In genomic region chr6:3228046-3228671, GRCh38 we compare ENCODE assay signal across 8 cellular contexts. TPM values are rescaled to one million over a fixed set of nuclear protein-coding genes. Genes with fewer than 3 reads are reported as not detected.
DNase-seq lines count a peak whose midpoint lies in the region; ATAC-seq, FAIRE-seq and TF ChIP-seq lines count a peak whose summit lies in the region.

No MANE protein-coding gene starts in this region.

- H4K5ac ChIP-seq in H1 (ENCODE audit: insufficient read length, low read depth, low read length), result peak overlapping the region; percentile 92

- H3K23ac ChIP-seq in H1 (ENCODE audit: insufficient read length), result no peak overlapping the region

- peak overlapping the region; percentile 98 for H4K91ac ChIP-seq in H1 (replicated peaks; ENCODE audit: insufficient read length, low read length)

- H3F3A ChIP-seq in PC-3 (ENCODE audit: low read length, unreplicated experiment), result no peaks in the 10 kb centered on the region

- peak overlapping the region; percentile 72 for H3K4me2 ChIP-seq in PC-3 (ENCODE audit: low read length)
- H3K4me2 ChIP-seq in H1 (ENCODE audit: insufficient read depth in 1 of 2, low read depth in 2 of 2, low read length in 2 of 2), result peak overlapping the region; percentile 91 to 98

- H2BK15ac ChIP-seq in H1 (ENCODE audit: low read length), result no peak overlapping the region

- peak overlapping the region; percentile 63; the same call in 1 of the 2 replicates for H2AFZ ChIP-seq in PC-3 (ENCODE audit: low read length)
- H2AFZ ChIP-seq in H1 (ENCODE audit: low read length), result no peak overlapping the region; the same call in 1 of the 2 replicates

- H3K4me3 ChIP-seq in A673 (ENCODE audit: low read depth, low read length, poor library complexity, severe bottlenecking) (peak overlapping the region; percentile 85), HEK293 (ENCODE audit: low read depth, low read length) (peak overlapping the region; percentile 63), PC-3 (ENCODE audit: low read length) (peak overlapping the region; percentile 55; the same call in 1 of the 2 replicates), H1 (ENCODE audit: extremely low read depth in 1 of 4, insufficient read depth in 2 of 4, low read depth in 3 of 4, low read length in 4 of 4) (peak overlapping the region; percentile 87 to 99 (median 94)), retinal pigment epithelial cell (ENCODE audit: low read length) (peak overlapping the region; percentile 57)

- no TSS peak for BruUV-seq in A673 (replicated peaks; lab: Mats Ljungman, UMichigan)
- no TSS peak for BruUV-seq in PC-3 (replicated peaks; lab: Mats Ljungman, UMichigan)

- peak overlapping the region; percentile 32; the same call in 1 of the 2 replicates for H2AK5ac ChIP-seq in H1 (ENCODE audit: low read depth, low read length)

- H4K8ac ChIP-seq in H1 (ENCODE audit: extremely low read depth, insufficient read depth, low read length), result peak overlapping the region; percentile 95

- ATAC-seq in PC-3 (no peak), HG03439 (IDR thresholded peaks at IDR 0.05; ENCODE audit: unreplicated experiment) (no peak), GM21515 (IDR thresholded peaks at IDR 0.05; ENCODE audit: unreplicated experiment) (no peak)

- peak overlapping the region; percentile 93 for H2BK12ac ChIP-seq in H1 (ENCODE audit: low read depth, low read length)

- TF ChIP-seq CTCF in A673 (conservative IDR thresholded peaks at IDR 0.05; ENCODE audit: low read depth, low read length) (no peak), HEK293 (tag by site-specific recombination; IDR thresholded peaks at IDR 0.05) (no peak), PC-3 (conservative IDR thresholded peaks at IDR 0.05; ENCODE audit: low read depth, low read length) (no peak), H1 (IDR thresholded peaks at IDR 0.05; ENCODE audit: control extremely low read depth in 1 of 3, insufficient read depth in 1 of 3, low read depth in 1 of 3, low read length in 3 of 3) (no peak), retinal pigment epithelial cell (conservative IDR thresholded peaks at IDR 0.05; ENCODE audit: low read depth, low read length) (no peak)

- H3K56ac ChIP-seq in H1 (replicated peaks; ENCODE audit: insufficient read length, low read depth, low read length), result peak overlapping the region; percentile 74

- peak overlapping the region; percentile 83 for H3K27ac ChIP-seq in A673 (ENCODE audit: low read depth, low read length, poor library complexity, severe bottlenecking)
- H3K27ac ChIP-seq in HEK293 (ENCODE audit: extremely low read depth, low read depth, low read length), result peak overlapping the region; percentile 93; the same call in 1 of the 2 replicates
- H3K27ac ChIP-seq in PC-3 (ENCODE audit: low read length), result no peak overlapping the region
- peak overlapping the region; percentile 55; the same call in 1 of the 2 replicates for H3K27ac ChIP-seq in H1 (ENCODE audit: low read depth, low read length)

- POLR2A ChIA-PET in A673 (lab: Charles Lee; ENCODE audit: low non-redundant PET), result no interaction called here
- POLR2A ChIA-PET in HEK293 (lab: Yijun Ruan, JAX), result interaction anchor here (0.6 to 2.6 kb wide), 7 partner anchors 9 to 71 kb away, joined by 3 to 17 read pairs (median 7); partner anchors contain the start of gene TUBB2A
- POLR2A ChIA-PET in PC-3 (lab: Charles Lee; ENCODE audit: unreplicated experiment), result no interaction called here
- POLR2A ChIA-PET in H1 (lab: Charles Lee; ENCODE audit: partially characterized antibody), result interaction anchor here (0.6 to 7.6 kb wide), 18 partner anchors 8 to 523 kb away, joined by 3 to 122 read pairs (median 7); partner anchors contain the start of gene TUBB2A

- no peaks in the 10 kb centered on the region for H3K9me2 ChIP-seq in PC-3 (replicated peaks; ENCODE audit: low read length)

- H3K4me1 ChIP-seq in A673 (ENCODE audit: insufficient read depth, low read length, poor library complexity, severe bottlenecking) (peaks cover 23% of the 10 kb centered on the region), HEK293 (ENCODE audit: control insufficient read depth, insufficient read depth, low read length) (peaks cover 8% of the 10 kb centered on the region; the same call in 1 of the 2 replicates), PC-3 (ENCODE audit: insufficient read depth, low read length) (peaks cover 29% of the 10 kb centered on the region), H1 (replicated peaks in 1 of 4; ENCODE audit: control insufficient read depth in 3 of 4, insufficient read depth in 4 of 4, low read length in 3 of 4) (peaks cover 4 to 22% (median 16%) of the 10 kb centered on the region in 4 experiments; a peak in 6 of 7 replicates)

- FAIRE-seq in H1 (lab: Jason Lieb, UNC), result no peak

- no peak for TF ChIP-seq RAD21 in H1 (IDR thresholded peaks at IDR 0.05 in 1 of 2, conservative IDR thresholded peaks at IDR 0.05 in 1 of 2; ENCODE audit: low read depth in 2 of 2, low read length in 2 of 2)

- H3K9ac ChIP-seq in PC-3 (ENCODE audit: low read length) (no peak overlapping the region), H1 (replicated peaks in 1 of 4; ENCODE audit: extremely low read depth in 1 of 4, low read depth in 3 of 4, low read length in 3 of 4) (peak overlapping the region in 3 of 4 experiments; percentile 15 to 69 (median 65); a peak in 6 of 7 replicates)

- peak overlapping the region; percentile 99 for H3K18ac ChIP-seq in H1 (ENCODE audit: extremely low read depth, low read length)

- intact Hi-C loops in A673 (cut with micrococcal nuclease; ENCODE audit: unreplicated experiment), result no loop called here
- intact Hi-C loops in PC-3 (cut with micrococcal nuclease), result no loop called here

- no peak overlapping the region for H2BK120ac ChIP-seq in H1 (replicated peaks; ENCODE audit: low read depth, low read length)

- peaks cover 5% of the 10 kb centered on the region; the same call in 1 of the 2 replicates for H3K79me1 ChIP-seq in H1 (ENCODE audit: low read depth, low read length)

- H3K27me3 ChIP-seq in A673 (replicated peaks; ENCODE audit: insufficient read depth, low read depth, low read length, poor library complexity), result peaks cover 8% of the 10 kb centered on the region
- peaks cover 55% of the 10 kb centered on the region for H3K27me3 ChIP-seq in PC-3 (ENCODE audit: low read length)
- peaks cover 0 to 23% (median 19%) of the 10 kb centered on the region in 4 experiments; a peak in 6 of 7 replicates for H3K27me3 ChIP-seq in H1 (replicated peaks in 1 of 4; ENCODE audit: control insufficient read depth in 3 of 4, extremely low read depth in 1 of 4, insufficient read depth in 3 of 4, low read length in 3 of 4)

- H3K79me2 ChIP-seq in PC-3 (ENCODE audit: low read length), result no peaks in the 10 kb centered on the region
- peaks cover 15 to 19% of the 10 kb centered on the region in 2 experiments for H3K79me2 ChIP-seq in H1 (ENCODE audit: control insufficient read depth in 1 of 2, insufficient read depth in 2 of 2, low read length in 2 of 2)

- peaks cover 40% of the 10 kb centered on the region for H3K23me2 ChIP-seq in H1 (ENCODE audit: low read depth, low read length)

- H2BK20ac ChIP-seq in H1 (ENCODE audit: low read length), result peak overlapping the region; percentile 61; the same call in 1 of the 2 replicates

- H3K14ac ChIP-seq in H1 (ENCODE audit: insufficient read length), result no peak overlapping the region

- H3K9me3 ChIP-seq in A673 (ENCODE audit: low read depth, low read length, poor library complexity, severe bottlenecking), result no peaks in the 10 kb centered on the region
- no peaks in the 10 kb centered on the region for H3K9me3 ChIP-seq in HEK293 (ENCODE audit: control insufficient read depth, insufficient read depth, low read depth, low read length)
- H3K9me3 ChIP-seq in PC-3 (ENCODE audit: low read length), result no peaks in the 10 kb centered on the region
- H3K9me3 ChIP-seq in H1 (ENCODE audit: insufficient read depth in 2 of 2, low read depth in 1 of 2, low read length in 1 of 2), result no peaks in the 10 kb centered on the region

- CTCF ChIA-PET in A673 (lab: Charles Lee), result no interaction called here
- CTCF ChIA-PET in HEK293 (lab: Yijun Ruan, JAX), result interaction anchor here (0.7 to 1.0 kb wide), 2 partner anchors 16 to 24 kb away, joined by 3 read pairs; no protein-coding TSS in a partner anchor
- CTCF ChIA-PET in PC-3 (lab: Charles Lee), result no interaction called here
- CTCF ChIA-PET in H1 (lab: Charles Lee; ENCODE audit: partially characterized antibody), result interaction anchor here (1.0 to 17.3 kb wide), 4 partner anchors 22 to 69 kb away, joined by 4 to 263 read pairs (median 8); no protein-coding TSS in a partner anchor

- TF ChIP-seq POLR2A in H1 (IDR thresholded peaks at IDR 0.05; ENCODE audit: control extremely low read depth in 1 of 2, low read depth in 2 of 2, low read length in 2 of 2), result peak in 1 of 2 experiments; percentile 64; a peak in 1 of 3 replicates

- DNase-seq in A673 (ENCODE audit: low spot score) (no peak), PC-3 (no peak), H1 (ENCODE audit: low read depth in 1 of 2, low spot score in 2 of 2) (peak in 1 of 2 experiments; percentile 89), retinal pigment epithelial cell (ENCODE audit: low read depth) (no peak), cortex of kidney (lab: John Stamatoyannopoulos, UW) (no peak)

- H4K20me1 ChIP-seq in PC-3 (ENCODE audit: low read length) (no peaks in the 10 kb centered on the region), H1 (replicated peaks in 1 of 2; ENCODE audit: control insufficient read depth in 1 of 2, insufficient read depth in 2 of 2, low read length in 2 of 2) (peaks cover 15 to 16% of the 10 kb centered on the region in 2 experiments)

- H3K4ac ChIP-seq in H1 (replicated peaks; ENCODE audit: insufficient read length, low read depth, low read length), result no peak overlapping the region

- H3K36me3 ChIP-seq in A673 (ENCODE audit: insufficient read depth, low read length, poor library complexity, severe bottlenecking) (peaks cover 18% of the 10 kb centered on the region), HEK293 (ENCODE audit: control insufficient read depth in 2 of 2, insufficient read depth in 1 of 2, low read length in 2 of 2) (peaks cover 14 to 18% of the 10 kb centered on the region in 2 experiments; a peak in 2 of 3 replicates), PC-3 (ENCODE audit: low read depth, low read length) (no peaks in the 10 kb centered on the region), H1 (ENCODE audit: control insufficient read depth in 2 of 4, insufficient read depth in 4 of 4, low read length in 3 of 4) (peaks cover 4 to 21% (median 10%) of the 10 kb centered on the region in 4 experiments)

- peak overlapping the region; percentile 92; the same call in 1 of the 2 replicates for H2BK5ac ChIP-seq in H1 (ENCODE audit: low read depth, low read length)

- 3% methylated on average over 26 of the region's 38 CpGs; no CpG with 5 or more reads in 1 of the 2 experiments for WGBS in H1 (ENCODE audit: extremely low coverage in 1 of 2, insufficient coverage in 1 of 2, insufficient read length in 1 of 2, insufficient replicate concordance in 2 of 2, low coverage in 1 of 2, low lambda C conversion rate in 2 of 2, missing lambda C conversion rate in 1 of 2), 2 experiments

- no peak for TF ChIP-seq EP300 in H1 (IDR thresholded peaks at IDR 0.05; ENCODE audit: borderline replicate concordance in 1 of 2, low read depth in 2 of 2, low read length in 2 of 2)

RNA-seq across cellular contexts. Expression of gene TUBB2B, which starts 0.7 kb away (rescaled TPM):
- 144 and 158 TPM in 2 replicates for total RNA-seq in A673 (2021)
- total RNA-seq in PC-3 (2014; rRNA removed), result 5.1 and 6.5 TPM in 2 replicates
- total RNA-seq in H1 (2021; fragmentation: NEBNext Ultra II Directional; extraction: Animal tissue kit (Norgen Biotek cat#: 25700)), result 599 and 612 TPM in 2 replicates
- 722 and 951 TPM in 2 replicates for polyA plus RNA-seq in H1 (2011; rRNA removed)
- 899 TPM for polyA plus RNA-seq in H1 (2011; cell fraction: cytosol; rRNA removed)
- polyA plus RNA-seq in H1 (2011; cell fraction: nucleus; rRNA removed), result 619 TPM
- polyA plus RNA-seq in H1 (2012, experiment 1 of 2), result 543 to 843 TPM (median 779 TPM) in 4 replicates
- polyA plus RNA-seq in H1 (2012, experiment 2 of 2), result 645 TPM
- polyA plus RNA-seq in H1 (2013, experiment 1 of 2), result 579 TPM
- polyA plus RNA-seq in H1 (2013, experiment 2 of 2), result 581 TPM
- polyA minus RNA-seq in H1 (2011; rRNA and poly(A)+ RNA removed), result 449 and 484 TPM in 2 replicates
- polyA minus RNA-seq in H1 (2011; cell fraction: cytosol; rRNA and poly(A)+ RNA removed), result 482 TPM
- polyA minus RNA-seq in H1 (2011; cell fraction: nucleus; rRNA and poly(A)+ RNA removed), result 267 TPM

RNA-seq across cellular contexts. Expression of gene PSMG4, which starts 30.6 kb away (rescaled TPM):
- total RNA-seq in A673 (2021), result 34.4 and 40.8 TPM in 2 replicates
- total RNA-seq in PC-3 (2014; rRNA removed), result 51.9 and 63.3 TPM in 2 replicates
- total RNA-seq in H1 (2021; fragmentation: NEBNext Ultra II Directional; extraction: Animal tissue kit (Norgen Biotek cat#: 25700)), result 40.6 and 45.6 TPM in 2 replicates
- 113 and 127 TPM in 2 replicates for polyA plus RNA-seq in H1 (2011; rRNA removed)
- 91.5 TPM for polyA plus RNA-seq in H1 (2011; cell fraction: cytosol; rRNA removed)
- 70.8 TPM for polyA plus RNA-seq in H1 (2011; cell fraction: nucleus; rRNA removed)
- polyA plus RNA-seq in H1 (2012, experiment 1 of 2), result 29.6 to 57.7 TPM (median 54.4 TPM) in 4 replicates
- polyA plus RNA-seq in H1 (2012, experiment 2 of 2), result 47.1 TPM
- 52.3 TPM for polyA plus RNA-seq in H1 (2013, experiment 1 of 2)
- polyA plus RNA-seq in H1 (2013, experiment 2 of 2), result 56.2 TPM
- 21.4 and 30.4 TPM in 2 replicates for polyA minus RNA-seq in H1 (2011; rRNA and poly(A)+ RNA removed)
- 15.4 TPM for polyA minus RNA-seq in H1 (2011; cell fraction: cytosol; rRNA and poly(A)+ RNA removed)
- polyA minus RNA-seq in H1 (2011; cell fraction: nucleus; rRNA and poly(A)+ RNA removed), result 39.9 TPM

Comparison
In these comparisons a context has a peak if more than half of its experiments do, and no peak if none do; other contexts are left out.
1. RNA of gene TUBB2B, which starts 0.7 kb away (total RNA-seq): 599 to 612 TPM in H1 and 144 to 158 TPM in A673; 5.1 to 6.5 TPM in PC-3; every median in the first group is over 10 times any median in the second.
2. CTCF ChIA-PET loops: an anchor here in HEK293 (0.7 to 1.0 kb wide) and H1 (1.0 to 17.3 kb wide); none called in A673 and PC-3.
3. POLR2A ChIA-PET loops: an anchor here in HEK293 (0.6 to 2.6 kb wide) and H1 (0.6 to 7.6 kb wide); none called in A673 and PC-3.
4. Peak in every context shown above with its lines, with median percentiles within 50 percentile points of each other: H3K4me3 ChIP-seq.